30 cellular contexts compared by ENCODE assay signal in genomic region chr10:121615862-121616261, GRCh38. TPM values are rescaled to one million over a fixed set of nuclear protein-coding genes. Genes with fewer than 3 reads are reported as not detected.
"Had no signal": no experiment of that assay in that cellular context is flagged by ENCODE, and none has a peak within 500 bp of the region (broad histone marks: within the 10 kb centered on the region; RNA-seq: fewer than 3 reads in every experiment).

No MANE protein-coding gene starts in this region.

- H3K27ac ChIP-seq: brain microvascular endothelial cell, parathyroid adenoma, right atrium auricular region, tibial artery, WERI-Rb-1 had no signal

- H3K4me3 Mint-ChIP-seq: activated CD4-positive, alpha-beta memory T cell treated with anti-CD3 and anti-CD28 coated beads, Interleukin-2, amount 10 ng/mL, durations not matched to agents 7 days and 5 days; activated CD4-positive, alpha-beta T cell treated with anti-CD3 and anti-CD28 coated beads, Interleukin-2, amount 10 ng/mL, durations not matched to agents 24 days and 14 days; activated naive CD4-positive, alpha-beta T cell treated with anti-CD3 and anti-CD28 coated beads, Interleukin-2, amount 10 ng/mL, durations not matched to agents 7 days and 5 days; activated T-cell treated with anti-CD3 and anti-CD28 coated beads, Interleukin-2, amount 50 U/mL, for 24 hours; dendritic cell treated with granulocyte-macrophage colony-stimulating factor and Interleukin-4, amounts not matched to agents 40 ng/mL and 50 ng/mL, for 4 days; naive thymus-derived CD4-positive, alpha-beta T cell; neural crest cell; stimulated activated memory B cell treated with anti-CD40 and anti-IgM and Interleukin-4, amounts not matched to agents 10 μg/mL and 1 μg/mL and 100 μg/mL, for 72 hours; stimulated activated naive CD8-positive, alpha-beta T cell treated with anti-CD3 and anti-CD28 coated beads, Interleukin-15, amount 100 ng/mL, for 72 hours; T-helper 17 cell had no signal

- H3K9ac ChIP-seq: parathyroid adenoma had no signal

- H3K36me3 Mint-ChIP-seq: activated naive CD4-positive, alpha-beta T cell treated with anti-CD3 and anti-CD28 coated beads, Interleukin-2, amount 10 ng/mL, durations not matched to agents 7 days and 5 days; naive thymus-derived CD4-positive, alpha-beta T cell; stimulated activated memory B cell treated with anti-CD40 and anti-IgM and Interleukin-4, amounts not matched to agents 10 μg/mL and 1 μg/mL and 100 μg/mL, for 72 hours had no signal

- DNase-seq: activated CD4-positive, alpha-beta memory T cell treated with anti-CD3 and anti-CD28 coated beads, Interleukin-2, amount 10 ng/mL, durations not matched to agents 7 days and 5 days; activated CD4-positive, alpha-beta T cell treated with anti-CD3 and anti-CD28 coated beads, Interleukin-2, amount 10 ng/mL, durations not matched to agents 24 days and 14 days; activated CD8-positive, alpha-beta memory T cell treated with anti-CD3 and anti-CD28 coated beads, Interleukin-2, amount 50 U/mL, for 48 hours; activated gamma-delta T cell; activated naive CD4-positive, alpha-beta T cell treated with anti-CD3 and anti-CD28 coated beads, Interleukin-2, amount 10 ng/mL, durations not matched to agents 7 days and 5 days; activated T-cell treated with anti-CD3 and anti-CD28 coated beads, Interleukin-2, amount 50 U/mL, for 24 hours; amniotic stem cell; brain microvascular endothelial cell; caudate nucleus; effector CD4-positive, alpha-beta T cell; foreskin melanocyte; midbrain; naive thymus-derived CD4-positive, alpha-beta T cell; occipital lobe; stimulated activated CD4-positive, alpha-beta T cell treated with anti-CD3 and anti-CD28 coated beads, Interleukin-12 subunit alpha, Interleukin-12 subunit beta, amount 100 ng/mL, for 4 hours; stimulated activated CD4-positive, alpha-beta T cell treated with anti-CD3 and anti-CD28 coated beads, Interleukin-4, amount 100 ng/mL, for 4 hours; stimulated activated CD8-positive, alpha-beta memory T cell treated with anti-CD3 and anti-CD28 coated beads, Interleukin-4, amount 100 ng/mL, for 48 hours; stimulated activated naive CD8-positive, alpha-beta T cell treated with anti-CD3 and anti-CD28 coated beads, Interleukin-15, amount 100 ng/mL, for 72 hours; T-helper 17 cell; T1000; tibial artery; WERI-Rb-1 had no signal

- H3K4me1 Mint-ChIP-seq: activated CD4-positive, alpha-beta memory T cell treated with anti-CD3 and anti-CD28 coated beads, Interleukin-2, amount 10 ng/mL, durations not matched to agents 7 days and 5 days; activated CD4-positive, alpha-beta T cell treated with anti-CD3 and anti-CD28 coated beads, Interleukin-2, amount 10 ng/mL, durations not matched to agents 24 days and 14 days; activated naive CD4-positive, alpha-beta T cell treated with anti-CD3 and anti-CD28 coated beads, Interleukin-2, amount 10 ng/mL, durations not matched to agents 7 days and 5 days; naive thymus-derived CD4-positive, alpha-beta T cell; stimulated activated memory B cell treated with anti-CD40 and anti-IgM and Interleukin-4, amounts not matched to agents 10 μg/mL and 1 μg/mL and 100 μg/mL, for 72 hours; stimulated activated naive CD8-positive, alpha-beta T cell treated with anti-CD3 and anti-CD28 coated beads, Interleukin-15, amount 100 ng/mL, for 72 hours; T-helper 17 cell had no signal

- H3K4me1 ChIP-seq: right atrium auricular region, tibial artery had no signal

- H3K9me3 Mint-ChIP-seq: activated naive CD4-positive, alpha-beta T cell treated with anti-CD3 and anti-CD28 coated beads, Interleukin-2, amount 10 ng/mL, durations not matched to agents 7 days and 5 days; activated T-cell treated with anti-CD3 and anti-CD28 coated beads, Interleukin-2, amount 50 U/mL, for 24 hours; dendritic cell treated with granulocyte-macrophage colony-stimulating factor and Interleukin-4, amounts not matched to agents 40 ng/mL and 50 ng/mL, for 4 days; stimulated activated memory B cell treated with anti-CD40 and anti-IgM and Interleukin-4, amounts not matched to agents 10 μg/mL and 1 μg/mL and 100 μg/mL, for 72 hours had no signal

- H3K36me3 ChIP-seq: brain microvascular endothelial cell, esophagus muscularis mucosa, heart right ventricle, right atrium auricular region, tibial artery, WERI-Rb-1 had no signal

- H3K4me3 ChIP-seq: esophagus muscularis mucosa, heart right ventricle, right atrium auricular region, tibial artery had no signal

- ATAC-seq: activated CD4-positive, CD25-positive, alpha-beta regulatory T cell treated with anti-CD3 and anti-CD28 coated beads, Interleukin-2, amount 50 U/mL, for 24 hours; naive thymus-derived CD4-positive, alpha-beta T cell; stimulated activated memory B cell treated with anti-CD40 and anti-IgM and Interleukin-4, amounts not matched to agents 10 μg/mL and 1 μg/mL and 100 μg/mL, for 72 hours; stimulated activated naive CD8-positive, alpha-beta T cell treated with anti-CD3 and anti-CD28 coated beads, Interleukin-15, amount 100 ng/mL, for 72 hours; T-helper 17 cell had no signal

- H3K27me3 Mint-ChIP-seq: activated CD4-positive, alpha-beta memory T cell treated with anti-CD3 and anti-CD28 coated beads, Interleukin-2, amount 10 ng/mL, durations not matched to agents 7 days and 5 days; activated CD4-positive, alpha-beta T cell treated with anti-CD3 and anti-CD28 coated beads, Interleukin-2, amount 10 ng/mL, durations not matched to agents 24 days and 14 days; activated naive CD4-positive, alpha-beta T cell treated with anti-CD3 and anti-CD28 coated beads, Interleukin-2, amount 10 ng/mL, durations not matched to agents 7 days and 5 days had no signal

- H3K79me2 ChIP-seq: parathyroid adenoma had no signal

- H3K27me3 ChIP-seq: brain microvascular endothelial cell, esophagus muscularis mucosa, right atrium auricular region had no signal

- H3K9me3 ChIP-seq: esophagus muscularis mucosa had no signal

- H3K27ac Mint-ChIP-seq: activated CD4-positive, alpha-beta memory T cell treated with anti-CD3 and anti-CD28 coated beads, Interleukin-2, amount 10 ng/mL, durations not matched to agents 7 days and 5 days; activated CD4-positive, alpha-beta T cell treated with anti-CD3 and anti-CD28 coated beads, Interleukin-2, amount 10 ng/mL, durations not matched to agents 24 days and 14 days; activated naive CD4-positive, alpha-beta T cell treated with anti-CD3 and anti-CD28 coated beads, Interleukin-2, amount 10 ng/mL, durations not matched to agents 7 days and 5 days; activated T-cell treated with anti-CD3 and anti-CD28 coated beads, Interleukin-2, amount 50 U/mL, for 24 hours; dendritic cell treated with granulocyte-macrophage colony-stimulating factor and Interleukin-4, amounts not matched to agents 40 ng/mL and 50 ng/mL, for 4 days; naive thymus-derived CD4-positive, alpha-beta T cell; stimulated activated memory B cell treated with anti-CD40 and anti-IgM and Interleukin-4, amounts not matched to agents 10 μg/mL and 1 μg/mL and 100 μg/mL, for 72 hours; stimulated activated naive CD8-positive, alpha-beta T cell treated with anti-CD3 and anti-CD28 coated beads, Interleukin-15, amount 100 ng/mL, for 72 hours; T-helper 17 cell had no signal

RNA-seq across cellular contexts. Expression of gene FGFR2, which starts 17.6 kb away (rescaled TPM):
- total RNA-seq: activated CD4-positive, alpha-beta T cell treated with anti-CD3 and anti-CD28 coated beads, Interleukin-2, amount 10 ng/mL, durations not matched to agents 24 days and 14 days had no signal
- polyA plus RNA-seq: naive thymus-derived CD4-positive, alpha-beta T cell had no signal
